ENCODE assay signal across 16 cellular contexts in genomic region chr4:148315049-148315448, GRCh38.
DNase-seq lines count a peak whose midpoint lies in the region; ATAC-seq lines count a peak whose summit lies in the region.
"Had no signal": no experiment of that assay in that cellular context is flagged by ENCODE, and none has a peak within 500 bp of the region (broad histone marks: within the 10 kb centered on the region; RNA-seq: fewer than 3 reads in every experiment).

No MANE protein-coding gene starts in this region.

- intact Hi-C loops in activated CD4-positive, alpha-beta T cell treated with anti-CD3 and anti-CD28 coated beads for 36 hours (cut with DNase I, micrococcal nuclease) = no loop called here

- H3K4me3 Mint-ChIP-seq in activated CD4-positive, alpha-beta T cell treated with anti-CD3 and anti-CD28 coated beads for 36 hours = no peak overlapping the region
- no peak overlapping the region for H3K4me3 Mint-ChIP-seq in activated CD4-positive, alpha-beta T cell treated with anti-CD3 and anti-CD28 coated beads, Interleukin-2, amount 10 ng/mL, durations not matched to agents 7 days and 5 days
- no peak overlapping the region for H3K4me3 Mint-ChIP-seq in stimulated activated naive B cell treated with anti-CD40 and anti-IgM and Interleukin-4, amounts not matched to agents 10 μg/mL and 1 μg/mL and 100 μg/mL, for 72 hours
- H3K4me3 Mint-ChIP-seq: activated T-cell treated with anti-CD3 and anti-CD28 coated beads, Interleukin-2, amount 50 U/mL, for 72 hours; CD4-positive, alpha-beta memory T cell; naive thymus-derived CD4-positive, alpha-beta T cell had no signal

- H3K4me1 Mint-ChIP-seq in activated CD4-positive, alpha-beta T cell treated with anti-CD3 and anti-CD28 coated beads for 36 hours = peaks cover 9% of the 10 kb centered on the region
- H3K4me1 Mint-ChIP-seq in activated CD4-positive, alpha-beta T cell treated with anti-CD3 and anti-CD28 coated beads, Interleukin-2, amount 10 ng/mL, durations not matched to agents 7 days and 5 days = no peaks in the 10 kb centered on the region
- H3K4me1 Mint-ChIP-seq in stimulated activated naive B cell treated with anti-CD40 and anti-IgM and Interleukin-4, amounts not matched to agents 10 μg/mL and 1 μg/mL and 100 μg/mL, for 72 hours = no peaks in the 10 kb centered on the region

- H3K36me3 Mint-ChIP-seq in activated CD4-positive, alpha-beta T cell treated with anti-CD3 and anti-CD28 coated beads for 36 hours (ENCODE audit: low read depth) = no peaks in the 10 kb centered on the region
- H3K36me3 Mint-ChIP-seq in activated CD4-positive, alpha-beta T cell treated with anti-CD3 and anti-CD28 coated beads, Interleukin-2, amount 10 ng/mL, durations not matched to agents 7 days and 5 days (ENCODE audit: low read depth) = no peaks in the 10 kb centered on the region
- H3K36me3 Mint-ChIP-seq in stimulated activated naive B cell treated with anti-CD40 and anti-IgM and Interleukin-4, amounts not matched to agents 10 μg/mL and 1 μg/mL and 100 μg/mL, for 72 hours = no peaks in the 10 kb centered on the region
- H3K36me3 Mint-ChIP-seq: CD4-positive, alpha-beta memory T cell; naive thymus-derived CD4-positive, alpha-beta T cell had no signal

- peak; percentile 23 for ATAC-seq in activated CD4-positive, alpha-beta T cell treated with anti-CD3 and anti-CD28 coated beads for 36 hours
- ATAC-seq in stimulated activated naive CD8-positive, alpha-beta T cell treated with anti-CD3 and anti-CD28 coated beads, Interleukin-15, Interleukin-2, amounts not matched to agents 100 U/mL and 50 U/mL, for 24 hours = peak; percentile 77
- no peak for ATAC-seq in HG02938 (IDR thresholded peaks at IDR 0.05; ENCODE audit: unreplicated experiment)
- ATAC-seq in stimulated activated naive B cell treated with anti-CD40 and anti-IgM and Interleukin-4, amounts not matched to agents 10 μg/mL and 1 μg/mL and 100 μg/mL, for 72 hours (replicated peaks) = no peak
- ATAC-seq: naive thymus-derived CD4-positive, alpha-beta T cell had no signal

- H3K27me3 Mint-ChIP-seq in activated CD4-positive, alpha-beta T cell treated with anti-CD3 and anti-CD28 coated beads for 36 hours = no peaks in the 10 kb centered on the region
- no peaks in the 10 kb centered on the region for H3K27me3 Mint-ChIP-seq in activated CD4-positive, alpha-beta T cell treated with anti-CD3 and anti-CD28 coated beads, Interleukin-2, amount 10 ng/mL, durations not matched to agents 7 days and 5 days
- H3K27me3 Mint-ChIP-seq in stimulated activated naive B cell treated with anti-CD40 and anti-IgM and Interleukin-4, amounts not matched to agents 10 μg/mL and 1 μg/mL and 100 μg/mL, for 72 hours = no peaks in the 10 kb centered on the region
- H3K27me3 Mint-ChIP-seq: CD4-positive, alpha-beta memory T cell; naive thymus-derived CD4-positive, alpha-beta T cell had no signal

- H3K9me3 Mint-ChIP-seq in activated CD4-positive, alpha-beta T cell treated with anti-CD3 and anti-CD28 coated beads for 36 hours (ENCODE audit: low read depth) = no peaks in the 10 kb centered on the region
- H3K9me3 Mint-ChIP-seq in activated CD4-positive, alpha-beta T cell treated with anti-CD3 and anti-CD28 coated beads, Interleukin-2, amount 10 ng/mL, durations not matched to agents 7 days and 5 days = no peaks in the 10 kb centered on the region
- peaks cover 0 to 2% of the 10 kb centered on the region in 2 donors for H3K9me3 Mint-ChIP-seq in stimulated activated naive B cell treated with anti-CD40 and anti-IgM and Interleukin-4, amounts not matched to agents 10 μg/mL and 1 μg/mL and 100 μg/mL, for 72 hours

- no peak overlapping the region for H3K27ac Mint-ChIP-seq in activated CD4-positive, alpha-beta T cell treated with anti-CD3 and anti-CD28 coated beads for 36 hours
- H3K27ac Mint-ChIP-seq in activated CD4-positive, alpha-beta T cell treated with anti-CD3 and anti-CD28 coated beads, Interleukin-2, amount 10 ng/mL, durations not matched to agents 7 days and 5 days = no peak overlapping the region
- H3K27ac Mint-ChIP-seq in stimulated activated naive B cell treated with anti-CD40 and anti-IgM and Interleukin-4, amounts not matched to agents 10 μg/mL and 1 μg/mL and 100 μg/mL, for 72 hours = no peak overlapping the region
- H3K27ac Mint-ChIP-seq: activated T-cell treated with anti-CD3 and anti-CD28 coated beads, Interleukin-2, amount 50 U/mL, for 72 hours had no signal

- POLR2A ChIA-PET in activated CD4-positive, alpha-beta T cell treated with anti-CD3 and anti-CD28 coated beads for 36 hours (lab: Charles Lee) = no interaction called here
- POLR2A ChIA-PET in activated CD4-positive, alpha-beta T cell treated with anti-CD3 and anti-CD28 coated beads, Interleukin-2, amount 10 ng/mL, durations not matched to agents 7 days and 5 days (lab: Charles Lee) = no interaction called here

- CTCF ChIA-PET in activated CD4-positive, alpha-beta T cell treated with anti-CD3 and anti-CD28 coated beads for 36 hours (lab: Charles Lee) = no interaction called here
- CTCF ChIA-PET in activated CD4-positive, alpha-beta T cell treated with anti-CD3 and anti-CD28 coated beads, Interleukin-2, amount 10 ng/mL, durations not matched to agents 7 days and 5 days (lab: Charles Lee) = no interaction called here

- DNase-seq in activated CD4-positive, alpha-beta T cell treated with anti-CD3 and anti-CD28 coated beads for 36 hours = peak; percentile 15
- no peak for DNase-seq in activated CD4-positive, alpha-beta T cell treated with anti-CD3 and anti-CD28 coated beads, Interleukin-2, amount 10 ng/mL, durations not matched to agents 7 days and 5 days
- DNase-seq in RKO (ENCODE audit: low spot score) (peak; percentile 22), hepatic stellate cell (ENCODE audit: low spot score) (peak; percentile 26), medulla oblongata (ENCODE audit: extremely low spot score) (no peak)
- no peak for DNase-seq in stimulated activated naive CD8-positive, alpha-beta T cell treated with anti-CD3 and anti-CD28 coated beads, Interleukin-15, Interleukin-2, amounts not matched to agents 100 U/mL and 50 U/mL, for 24 hours
- DNase-seq in stimulated activated naive B cell treated with anti-CD40 and anti-IgM and Interleukin-4, amounts not matched to agents 10 μg/mL and 1 μg/mL and 100 μg/mL, for 72 hours = no peak
- DNase-seq: CD4-positive, alpha-beta memory T cell; GM23248; naive thymus-derived CD4-positive, alpha-beta T cell; NCI-H1694 treated with DMSO at 0.1 percent for 48 hours; NCI-H446; stimulated activated naive CD4-positive, alpha-beta T cell; uterus had no signal

Comparison
In these comparisons a context has a peak if more than half of its experiments do, and no peak if none do; other contexts are left out.
1. DNase-seq: peak in activated CD4-positive, alpha-beta T cell treated with anti-CD3 and anti-CD28 coated beads for 36 hours (single experiment), RKO (single experiment) and hepatic stellate cell (single experiment); none in activated CD4-positive, alpha-beta T cell treated with anti-CD3 and anti-CD28 coated beads, Interleukin-2, amount 10 ng/mL, durations not matched to agents 7 days and 5 days (single experiment), stimulated activated naive CD8-positive, alpha-beta T cell treated with anti-CD3 and anti-CD28 coated beads, Interleukin-15, Interleukin-2, amounts not matched to agents 100 U/mL and 50 U/mL, for 24 hours (single experiment), stimulated activated naive B cell treated with anti-CD40 and anti-IgM and Interleukin-4, amounts not matched to agents 10 μg/mL and 1 μg/mL and 100 μg/mL, for 72 hours (single experiment) and medulla oblongata (single experiment).
2. ATAC-seq: peak in activated CD4-positive, alpha-beta T cell treated with anti-CD3 and anti-CD28 coated beads for 36 hours (single experiment) and stimulated activated naive CD8-positive, alpha-beta T cell treated with anti-CD3 and anti-CD28 coated beads, Interleukin-15, Interleukin-2, amounts not matched to agents 100 U/mL and 50 U/mL, for 24 hours (single experiment); none in HG02938 (single experiment) and stimulated activated naive B cell treated with anti-CD40 and anti-IgM and Interleukin-4, amounts not matched to agents 10 μg/mL and 1 μg/mL and 100 μg/mL, for 72 hours (0 of 2).